12 cellular contexts compared by ENCODE assay signal in genomic region chr17:57461082-57461481, GRCh38.
DNase-seq lines count a peak whose midpoint lies in the region; ATAC-seq and TF ChIP-seq lines count a peak whose summit lies in the region.
"Had no signal": no experiment of that assay in that cellular context is flagged by ENCODE, and none has a peak within 500 bp of the region (broad histone marks: within the 10 kb centered on the region; RNA-seq: fewer than 3 reads in every experiment).

No MANE protein-coding gene starts in this region.

- CTCF ChIA-PET in mammary epithelial cell (lab: Charles Lee; ENCODE audit: low non-redundant PET): no interaction called here

- no TSS peak for BruUV-seq in mammary epithelial cell (replicated peaks; lab: Mats Ljungman, UMichigan)

- H3K9me3 Mint-ChIP-seq in mesothelial cell of epicardium (no peaks in the 10 kb centered on the region), neural progenitor cell (no peaks in the 10 kb centered on the region)
- H3K9me3 Mint-ChIP-seq: CD4-positive, alpha-beta T cell had no signal

- in situ Hi-C loops in mammary epithelial cell (cut with MboI; ENCODE audit: low sequenced_read_pairs in 2 of 2): no loop called here

- no peak overlapping the region for H3K27ac Mint-ChIP-seq in mesothelial cell of epicardium
- H3K27ac Mint-ChIP-seq in neural progenitor cell: no peak overlapping the region

- dilution Hi-C loops in mammary epithelial cell (cut with HindIII; ENCODE audit: low sequenced_read_pairs): no loop called here

- H3K9me3 ChIP-seq in mammary epithelial cell (replicated peaks; ENCODE audit: insufficient read depth, low read length) (no peaks in the 10 kb centered on the region), neural progenitor cell (ENCODE audit: low read depth) (no peaks in the 10 kb centered on the region)
- H3K9me3 ChIP-seq: gastroesophageal sphincter, left ventricle myocardium inferior had no signal

- H3K79me2 ChIP-seq in mammary epithelial cell (ENCODE audit: insufficient read depth, low read length) (no peaks in the 10 kb centered on the region), neural progenitor cell (ENCODE audit: low read depth) (peaks cover 87% of the 10 kb centered on the region)

- H3K27me3 ChIP-seq in mammary epithelial cell (ENCODE audit: insufficient read depth, low read length) (no peaks in the 10 kb centered on the region), neural progenitor cell (no peaks in the 10 kb centered on the region)
- H3K27me3 ChIP-seq: gastroesophageal sphincter had no signal

- peaks cover 18% of the 10 kb centered on the region for H3F3A ChIP-seq in neural progenitor cell (ENCODE audit: low read depth)

- H3K27me3 Mint-ChIP-seq in mesothelial cell of epicardium (ENCODE audit: low read depth): no peaks in the 10 kb centered on the region
- H3K27me3 Mint-ChIP-seq in neural progenitor cell (ENCODE audit: insufficient read depth, low read depth): peaks cover 14% of the 10 kb centered on the region
- H3K27me3 Mint-ChIP-seq: CD4-positive, alpha-beta T cell had no signal

- ATAC-seq in stimulated activated naive CD8-positive, alpha-beta T cell treated with anti-CD3 and anti-CD28 coated beads, Interleukin-15, Interleukin-2, amounts not matched to agents 100 U/mL and 50 U/mL, for 24 hours: peak; percentile 39
- no peak for ATAC-seq in HG02642 (IDR thresholded peaks at IDR 0.05; ENCODE audit: poor library complexity, unreplicated experiment)
- ATAC-seq: gastroesophageal sphincter had no signal

- no peak overlapping the region for H3K4me3 Mint-ChIP-seq in mesothelial cell of epicardium
- H3K4me3 Mint-ChIP-seq in neural progenitor cell: no peak overlapping the region
- H3K4me3 Mint-ChIP-seq: CD4-positive, alpha-beta T cell had no signal

- WGBS in mammary epithelial cell (ENCODE audit: low coverage, missing lambda C conversion rate): 91% methylated on average over 4 of the region's 6 CpGs

- H3K4me1 Mint-ChIP-seq in mesothelial cell of epicardium (peaks cover 46% of the 10 kb centered on the region), neural progenitor cell (peaks cover 73% of the 10 kb centered on the region)

- H3K4me2 ChIP-seq in mammary epithelial cell (ENCODE audit: insufficient read depth, low read depth, low read length): no peak overlapping the region
- no peak overlapping the region for H3K4me2 ChIP-seq in neural progenitor cell

- H3K4me1 ChIP-seq in mammary epithelial cell (ENCODE audit: insufficient read depth, low read length): peaks cover 19% of the 10 kb centered on the region
- H3K4me1 ChIP-seq in neural progenitor cell: peaks cover 36% of the 10 kb centered on the region

- DNase-seq in stimulated activated CD4-positive, alpha-beta T cell treated with anti-CD3 and anti-CD28 coated beads, Interleukin-15, amount 100 ng/mL, for 24 hours: peak; percentile 59
- DNase-seq in stimulated activated CD4-positive, alpha-beta T cell treated with anti-CD3 and anti-CD28 coated beads, Interleukin-12 subunit alpha, Interleukin-12 subunit beta, amount 100 ng/mL, for 4 hours: no peak
- DNase-seq in NCI-H524 (lab: John Stamatoyannopoulos, UW) (peak; percentile 82 to 96), mammary epithelial cell (peak; percentile 63), mesothelial cell of epicardium (ENCODE audit: low spot score in 2 of 2, unreplicated experiment in 2 of 2) (no peak), neural progenitor cell (ENCODE audit: low spot score) (no peak)
- DNase-seq in stimulated activated naive CD8-positive, alpha-beta T cell treated with anti-CD3 and anti-CD28 coated beads, Interleukin-15, Interleukin-2, amounts not matched to agents 100 U/mL and 50 U/mL, for 24 hours: peak; percentile 55
- DNase-seq: CD4-positive, alpha-beta T cell; left ventricle myocardium inferior; NCI-H2107 had no signal

- H2AFZ ChIP-seq in mammary epithelial cell (ENCODE audit: low read depth, low read length) (no peak overlapping the region), neural progenitor cell (replicated peaks) (no peak overlapping the region)

- H3K4me3 ChIP-seq in mammary epithelial cell (replicated peaks in 1 of 3; ENCODE audit: insufficient read depth in 1 of 3, low read depth in 2 of 3, low read length in 3 of 3): no peak overlapping the region
- no peak overlapping the region for H3K4me3 ChIP-seq in neural progenitor cell
- H3K4me3 ChIP-seq: gastroesophageal sphincter, left ventricle myocardium inferior had no signal

- H4K20me1 ChIP-seq in mammary epithelial cell (ENCODE audit: insufficient read depth, low read length) (no peaks in the 10 kb centered on the region), neural progenitor cell (ENCODE audit: low read depth) (peaks cover 52% of the 10 kb centered on the region)

- intact Hi-C loops in mammary epithelial cell (cut with micrococcal nuclease): no loop called here

- TF ChIP-seq CTCF in mammary epithelial cell (conservative IDR thresholded peaks at IDR 0.05 in 1 of 2, IDR thresholded peaks at IDR 0.05 in 1 of 2; ENCODE audit: extremely low read depth in 1 of 2, insufficient read depth in 1 of 2, low read depth in 1 of 2, low read length in 2 of 2) (no peak), mesothelial cell of epicardium (IDR thresholded peaks at IDR 0.05; ENCODE audit: unreplicated experiment) (no peak), neural progenitor cell (IDR thresholded peaks at IDR 0.05) (no peak)

- no peak overlapping the region for H3K9ac ChIP-seq in mammary epithelial cell (ENCODE audit: insufficient read depth, low read length)
- no peak overlapping the region for H3K9ac ChIP-seq in neural progenitor cell

- H3K36me3 Mint-ChIP-seq in mesothelial cell of epicardium (no peaks in the 10 kb centered on the region), neural progenitor cell (peaks cover 28% of the 10 kb centered on the region)

- H3K27ac ChIP-seq in mammary epithelial cell (ENCODE audit: insufficient read depth, low read depth, low read length): no peak overlapping the region
- no peak overlapping the region for H3K27ac ChIP-seq in neural progenitor cell
- H3K27ac ChIP-seq: gastroesophageal sphincter, left ventricle myocardium inferior had no signal

- H3K36me3 ChIP-seq in mammary epithelial cell (ENCODE audit: insufficient read depth, low read length): no peaks in the 10 kb centered on the region
- no peaks in the 10 kb centered on the region for H3K36me3 ChIP-seq in neural progenitor cell
- H3K36me3 ChIP-seq: gastroesophageal sphincter, left ventricle myocardium inferior had no signal

Comparison
In these comparisons a context has a peak if more than half of its experiments do, and no peak if none do; other contexts are left out.
1. DNase-seq: peak in stimulated activated CD4-positive, alpha-beta T cell treated with anti-CD3 and anti-CD28 coated beads, Interleukin-15, amount 100 ng/mL, for 24 hours (single experiment), NCI-H524 (2 of 2), mammary epithelial cell (single experiment) and stimulated activated naive CD8-positive, alpha-beta T cell treated with anti-CD3 and anti-CD28 coated beads, Interleukin-15, Interleukin-2, amounts not matched to agents 100 U/mL and 50 U/mL, for 24 hours (single experiment); none in stimulated activated CD4-positive, alpha-beta T cell treated with anti-CD3 and anti-CD28 coated beads, Interleukin-12 subunit alpha, Interleukin-12 subunit beta, amount 100 ng/mL, for 4 hours (single experiment), mesothelial cell of epicardium (0 of 2) and neural progenitor cell (single experiment).